In genomic region chr22:20658433-20659222, GRCh38 we compare ENCODE assay signal across 29 cellular contexts.
"Had no signal": no experiment of that assay in that cellular context is flagged by ENCODE, and none has a peak within 500 bp of the region (broad histone marks: within the 10 kb centered on the region; RNA-seq: fewer than 3 reads in every experiment).

No MANE protein-coding gene starts in this region.

- H3K4me3 Mint-ChIP-seq: activated B cell treated with CpG ODN at 0.5 μM for 24 hours; activated CD4-positive, alpha-beta memory T cell treated with anti-CD3 and anti-CD28 coated beads, Interleukin-2, amount 10 ng/mL, durations not matched to agents 7 days and 5 days; activated naive CD8-positive, alpha-beta T cell; activated T-cell treated with anti-CD3 and anti-CD28 coated beads, Interleukin-2, amount 50 U/mL, for 4 hours; activated T-helper 17 cell treated with anti-CD3 and anti-CD28 coated beads, Interleukin-2, amount 50 U/mL, for 72 hours; T-helper 1 cell treated with Interleukin-12 subunit alpha and Interleukin-12 subunit beta and Interleukin-4 antibody, amounts not matched to agents 30 μg/mL and 1 μg/mL, for 36 hours; T-helper 2 cell treated with Interferon-gamma antibody and Interleukin-4, amounts not matched to agents 5 μg/mL and 100 μg/mL, for 36 hours had no signal

- H3K27ac ChIP-seq: epithelial cell of prostate, WERI-Rb-1 had no signal

- H3K36me3 ChIP-seq: WERI-Rb-1 had no signal

- DNase-seq: activated B cell treated with CpG ODN at 0.5 μM for 24 hours; activated CD4-positive, alpha-beta memory T cell treated with anti-CD3 and anti-CD28 coated beads, Interleukin-2, amount 10 ng/mL, durations not matched to agents 7 days and 5 days; activated CD4-positive, alpha-beta T cell treated with anti-CD3 and anti-CD28 coated beads for 48 hours; activated effector memory CD4-positive, alpha-beta T cell treated with Interleukin-2 at 50 U/mL for 16 hours; activated gamma-delta T cell treated with Interleukin-2 at 50 U/mL for 16 hours; activated naive CD4-positive, alpha-beta T cell treated with anti-CD3 and anti-CD28 coated beads, Interleukin-2, amount 50 U/mL, for 16 hours; activated naive CD4-positive, alpha-beta T cell treated with Interleukin-2 at 50 U/mL for 16 hours; activated T-cell treated with anti-CD3 and anti-CD28 coated beads, Interleukin-2, amount 50 U/mL, for 4 hours; amniotic stem cell; anterior cingulate cortex; caudate nucleus; cortex of kidney; dermis blood vessel endothelial cell; effector CD4-positive, alpha-beta T cell; foreskin fibroblast; head of caudate nucleus; T1000; WERI-Rb-1 had no signal

- H3K27ac Mint-ChIP-seq: activated B cell treated with CpG ODN at 0.5 μM for 24 hours; activated CD4-positive, alpha-beta memory T cell treated with anti-CD3 and anti-CD28 coated beads, Interleukin-2, amount 10 ng/mL, durations not matched to agents 7 days and 5 days; activated naive CD8-positive, alpha-beta T cell; activated T-helper 17 cell treated with anti-CD3 and anti-CD28 coated beads, Interleukin-2, amount 50 U/mL, for 72 hours; T-helper 1 cell treated with Interleukin-12 subunit alpha and Interleukin-12 subunit beta and Interleukin-4 antibody, amounts not matched to agents 30 μg/mL and 1 μg/mL, for 36 hours; T-helper 2 cell treated with Interferon-gamma antibody and Interleukin-4, amounts not matched to agents 5 μg/mL and 100 μg/mL, for 36 hours had no signal

- FAIRE-seq: astrocyte, colon, endometrium, endothelial cell of umbilical vein, frontal cortex had no signal

- ATAC-seq: activated CD4-positive, CD25-positive, alpha-beta regulatory T cell treated with anti-CD3 and anti-CD28 coated beads, Interleukin-2, amount 50 U/mL, for 24 hours; activated T-cell treated with anti-CD3 and anti-CD28 coated beads, Interleukin-2, amount 50 U/mL, for 4 hours; activated T-helper 17 cell treated with anti-CD3 and anti-CD28 coated beads, Interleukin-2, amount 50 U/mL, for 72 hours had no signal

- H3K4me1 Mint-ChIP-seq: activated B cell treated with CpG ODN at 0.5 μM for 24 hours; activated CD4-positive, alpha-beta memory T cell treated with anti-CD3 and anti-CD28 coated beads, Interleukin-2, amount 10 ng/mL, durations not matched to agents 7 days and 5 days; activated T-helper 17 cell treated with anti-CD3 and anti-CD28 coated beads, Interleukin-2, amount 50 U/mL, for 72 hours had no signal
